24 cellular contexts compared by ENCODE assay signal in genomic region chr10:89813546-89813945, GRCh38.
A peak's percentile ranks its signal among the peaks of the same experiment; 100 is the strongest.
DNase-seq lines count a peak whose midpoint lies in the region; ATAC-seq, FAIRE-seq and TF ChIP-seq lines count a peak whose summit lies in the region.
"Had no signal": no experiment of that assay in that cellular context is flagged by ENCODE, and none has a peak within 500 bp of the region (broad histone marks: within the 10 kb centered on the region; RNA-seq: fewer than 3 reads in every experiment).

No MANE protein-coding gene starts in this region.

- H2AFZ ChIP-seq in hepatocyte: no peak overlapping the region

- peaks cover 36% of the 10 kb centered on the region for H3K4me1 ChIP-seq in Caco-2
- peaks cover 11% of the 10 kb centered on the region for H3K4me1 ChIP-seq in hepatocyte (ENCODE audit: insufficient read depth)
- H3K4me1 ChIP-seq in body of pancreas: no peaks in the 10 kb centered on the region

- H3K9me3 ChIP-seq in Caco-2 (peaks cover 9% of the 10 kb centered on the region), hepatocyte (ENCODE audit: low read depth) (no peaks in the 10 kb centered on the region), body of pancreas (no peaks in the 10 kb centered on the region)
- H3K9me3 ChIP-seq: SK-N-SH had no signal

- H3K36me3 ChIP-seq in Caco-2 (ENCODE audit: control insufficient read depth, insufficient read depth, low read length) (no peaks in the 10 kb centered on the region), hepatocyte (replicated peaks; ENCODE audit: insufficient read depth, low read depth) (no peaks in the 10 kb centered on the region), body of pancreas (replicated peaks in 1 of 2; ENCODE audit: insufficient read depth in 1 of 2, low read depth in 2 of 2) (no peaks in the 10 kb centered on the region)

- TF ChIP-seq CTCF in Caco-2 (IDR thresholded peaks at IDR 0.05; ENCODE audit: insufficient read depth in 1 of 2, low read depth in 1 of 2, low read length in 1 of 2, severe bottlenecking in 1 of 2, unreplicated experiment in 1 of 2) (no peak), hepatocyte (IDR thresholded peaks at IDR 0.05; ENCODE audit: poor library complexity) (no peak), body of pancreas (IDR thresholded peaks at IDR 0.05) (no peak)

- FAIRE-seq in GM19239 (lab: Jason Lieb, UNC): peak; percentile 80
- FAIRE-seq: K562 had no signal

- peaks cover 12% of the 10 kb centered on the region for H3K36me3 Mint-ChIP-seq in Caco-2 (ENCODE audit: insufficient read depth, unreplicated experiment)

- TF ChIP-seq POLR2A in body of pancreas (IDR thresholded peaks at IDR 0.05): no peak

- H3K27ac Mint-ChIP-seq in Caco-2 (ENCODE audit: unreplicated experiment): peak overlapping the region; percentile 86
- H3K27ac Mint-ChIP-seq: B cell; CD4-positive, alpha-beta T cell; HFFc6 had no signal

- no peak overlapping the region for H3K27ac ChIP-seq in hepatocyte
- H3K27ac ChIP-seq in body of pancreas: no peak overlapping the region

- H4K20me1 ChIP-seq in hepatocyte (ENCODE audit: insufficient read depth, poor library complexity, severe bottlenecking): no peaks in the 10 kb centered on the region

- H3K79me2 ChIP-seq in hepatocyte: no peaks in the 10 kb centered on the region

- intact Hi-C loops in Caco-2 (cut with micrococcal nuclease; ENCODE audit: unreplicated experiment): loop anchor here (5.0 kb wide), 2 partner anchors 774 to 1119 kb away; no protein-coding TSS in a partner anchor
- intact Hi-C loops in body of pancreas (cut with DNase I): no loop called here

- CTCF ChIA-PET in Caco-2 (lab: Charles Lee): interaction anchor here (1.7 kb wide), 1 partner anchor 40 kb away, joined by 6 read pairs; no protein-coding TSS in a partner anchor

- no peak for DNase-seq in Caco-2
- no peak for DNase-seq in GM19239 (ENCODE audit: insufficient read length, low spot score)
- no peak for DNase-seq in hepatocyte (ENCODE audit: low spot score)
- no peak for DNase-seq in activated CD8-positive, alpha-beta memory T cell treated with anti-CD3 and anti-CD28 coated beads, Interleukin-2, amount 50 U/mL, for 4 hours
- DNase-seq in body of pancreas: no peak
- no peak for DNase-seq in dedifferentiated amniotic fluid mesenchymal stem cell (ENCODE audit: extremely low spot score)
- DNase-seq: CD4-positive, alpha-beta T cell; DMS153; GDM1; H7; HFFc6; NCI-H1417; NCI-H187; NCI-H2107; NCI-H2227 treated with DMSO at 0.1 percent for 48 hours; NCI-H524; NCI-H82; RPMI8226; SHP77 treated with DMSO at 0.1 percent for 48 hours; SK-N-SH had no signal

- H3K4me2 ChIP-seq in hepatocyte: peak overlapping the region; percentile 17
- H3K4me2 ChIP-seq: SK-N-SH had no signal

- ATAC-seq in HG02588 (IDR thresholded peaks at IDR 0.05; ENCODE audit: unreplicated experiment): peak; percentile 50
- ATAC-seq in HG03520 (IDR thresholded peaks at IDR 0.05; ENCODE audit: unreplicated experiment): no peak
- ATAC-seq in body of pancreas: no peak
- ATAC-seq: K562 had no signal

- H3K4me1 Mint-ChIP-seq in Caco-2 (ENCODE audit: low read depth, unreplicated experiment): peaks cover 49% of the 10 kb centered on the region
- H3K4me1 Mint-ChIP-seq: B cell had no signal

- H3K4me3 ChIP-seq in Caco-2 (ENCODE audit: low read depth, low read length) (no peak overlapping the region), hepatocyte (no peak overlapping the region), body of pancreas (no peak overlapping the region)
- H3K4me3 ChIP-seq: K562 had no signal

- H3K9me2 ChIP-seq in hepatocyte (replicated peaks; ENCODE audit: insufficient read depth): no peaks in the 10 kb centered on the region
- H3K9me2 ChIP-seq: SK-N-SH had no signal

- no peaks in the 10 kb centered on the region for H3K27me3 ChIP-seq in Caco-2 (replicated peaks; ENCODE audit: control insufficient read depth, insufficient read depth, low read length)
- H3K27me3 ChIP-seq in hepatocyte: no peaks in the 10 kb centered on the region
- no peaks in the 10 kb centered on the region for H3K27me3 ChIP-seq in body of pancreas

- WGBS in hepatocyte (ENCODE audit: low lambda C conversion rate, missing lambda C conversion rate): 49% methylated on average over 3 of the region's 3 CpGs
- WGBS in body of pancreas, 2 donors: 40 to 52% methylated on average over 3 of the region's 3 CpGs

- H3K27me3 Mint-ChIP-seq in Caco-2 (ENCODE audit: insufficient read depth, unreplicated experiment): no peaks in the 10 kb centered on the region
- H3K27me3 Mint-ChIP-seq: CD4-positive, alpha-beta T cell had no signal

- H3K9me3 Mint-ChIP-seq in Caco-2 (ENCODE audit: unreplicated experiment): peaks cover 24% of the 10 kb centered on the region
- H3K9me3 Mint-ChIP-seq: CD4-positive, alpha-beta T cell had no signal

- BruUV-seq in Caco-2 (replicated peaks; lab: Mats Ljungman, UMichigan): no TSS peak

- peak overlapping the region; percentile 63 for H3K4me3 Mint-ChIP-seq in Caco-2 (ENCODE audit: unreplicated experiment)
- H3K4me3 Mint-ChIP-seq: B cell; CD4-positive, alpha-beta T cell; HFFc6 had no signal

- POLR2A ChIA-PET in Caco-2 (lab: Charles Lee): interaction anchor here (0.6 kb wide), 1 partner anchor 113 kb away, joined by 3 read pairs; no protein-coding TSS in a partner anchor
